Comparison of ENCODE assay signal across 24 cellular contexts in the genomic region with DNA sequence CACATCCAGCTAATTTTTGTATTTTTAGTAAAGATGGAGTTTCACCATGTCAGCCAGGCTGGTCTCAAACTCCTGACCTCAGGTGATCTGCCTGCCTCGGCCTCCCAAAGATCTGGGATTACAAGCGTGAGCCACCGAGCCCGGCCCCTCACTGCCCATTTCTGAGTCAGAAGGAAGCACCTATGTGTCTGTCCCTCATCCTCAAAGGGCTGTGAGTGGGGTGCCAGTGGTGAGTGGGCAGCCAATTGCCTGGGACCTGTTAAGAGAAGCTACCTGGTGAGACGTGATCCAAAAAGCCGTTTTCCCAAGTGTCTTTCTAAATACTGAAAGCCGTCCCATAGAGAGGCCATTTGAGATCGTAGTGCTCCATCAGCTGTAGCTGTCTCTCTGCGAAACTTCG. TPM values are rescaled to one million over a fixed set of nuclear protein-coding genes. Genes with fewer than 3 reads are reported as not detected.
A peak's percentile ranks its signal among the peaks of the same experiment; 100 is the strongest.
DNase-seq lines count a peak whose midpoint lies in the region; ATAC-seq and TF ChIP-seq lines count a peak whose summit lies in the region.
"Had no signal": no experiment of that assay in that cellular context is flagged by ENCODE, and none has a peak within 500 bp of the region (broad histone marks: within the 10 kb centered on the region; RNA-seq: fewer than 3 reads in every experiment).

No MANE protein-coding gene starts in this region.

- H3K4me1 ChIP-seq in HEK293 (ENCODE audit: control insufficient read depth, insufficient read depth, low read length) (no peaks in the 10 kb centered on the region), lower lobe of right lung (no peaks in the 10 kb centered on the region)
- H3K4me1 ChIP-seq: A549, BE2C had no signal

- no peaks in the 10 kb centered on the region for H3K9me3 Mint-ChIP-seq in chondrocyte (ENCODE audit: low read depth)
- H3K9me3 Mint-ChIP-seq: CD4-positive, alpha-beta T cell; GM23338; H9; HFFc6 had no signal

- H3K4me3 ChIP-seq in HEK293 (ENCODE audit: low read depth, low read length): no peak overlapping the region
- H3K4me3 ChIP-seq in lower lobe of right lung: no peak overlapping the region
- H3K4me3 ChIP-seq: A549; BLaER1 treated with 17β-estradiol and CSF1 and Interleukin-3, amounts not matched to agents 10 nM and 100 nM; GM12878; GM23338 had no signal

- H3K36me3 Mint-ChIP-seq in chondrocyte (ENCODE audit: low read depth): peaks cover 33% of the 10 kb centered on the region

- CTCF ChIA-PET in HEK293 (lab: Yijun Ruan, JAX): interaction anchor here (0.7 kb wide), 1 partner anchor 1347 kb away, joined by 3 read pairs; no protein-coding TSS in a partner anchor

- DNase-seq in chondrocyte (ENCODE audit: low spot score): peak; percentile 72
- DNase-seq in lower lobe of right lung: peak; percentile 28
- no peak for DNase-seq in kidney glomerular epithelial cell (lab: John Stamatoyannopoulos, UW)
- no peak for DNase-seq in omental fat pad (ENCODE audit: low spot score)
- DNase-seq: 8988T; ACHN; AML-193; BE2C; CD4-positive, alpha-beta T cell; CD8-positive, alpha-beta memory T cell; DMS 273 treated with DMSO at 0.1 percent for 48 hours; DMS79; EL; GDM1; H9; HFFc6 had no signal

- H3K27ac Mint-ChIP-seq in chondrocyte (ENCODE audit: unreplicated experiment): no peak overlapping the region
- H3K27ac Mint-ChIP-seq: CD4-positive, alpha-beta T cell; CD8-positive, alpha-beta memory T cell; GM23338; H9; HFFc6 had no signal

- H3K4me3 Mint-ChIP-seq in chondrocyte (ENCODE audit: unreplicated experiment): no peak overlapping the region
- H3K4me3 Mint-ChIP-seq: CD14-positive monocyte; CD4-positive, alpha-beta T cell; CD8-positive, alpha-beta memory T cell; GM23338; H9; HFFc6 had no signal

- peak overlapping the region; percentile 11; the same call in 1 of the 2 replicates for H3K27ac ChIP-seq in HEK293 (ENCODE audit: extremely low read depth, low read depth, low read length)
- H3K27ac ChIP-seq in lower lobe of right lung: no peak overlapping the region
- H3K27ac ChIP-seq: A549; BLaER1 treated with 17β-estradiol and CSF1 and Interleukin-3, amounts not matched to agents 10 nM and 100 nM had no signal

- intact Hi-C loops in lower lobe of right lung (cut with DNase I): no loop called here

- H3K36me3 ChIP-seq in HEK293 (ENCODE audit: control insufficient read depth in 2 of 2, insufficient read depth in 1 of 2, low read length in 2 of 2): peaks cover 37 to 93% of the 10 kb centered on the region in 2 experiments
- peaks cover 97% of the 10 kb centered on the region for H3K36me3 ChIP-seq in lower lobe of right lung

- H3K4me1 Mint-ChIP-seq in chondrocyte (ENCODE audit: low read depth): no peaks in the 10 kb centered on the region
- H3K4me1 Mint-ChIP-seq: CD8-positive, alpha-beta memory T cell; GM23338; H9 had no signal

- TF ChIP-seq CTCF in HEK293 (tag by site-specific recombination; IDR thresholded peaks at IDR 0.05) (no peak), chondrocyte (IDR thresholded peaks at IDR 0.05) (no peak), lower lobe of right lung (IDR thresholded peaks at IDR 0.05) (no peak), omental fat pad (IDR thresholded peaks at IDR 0.05) (no peak)

- POLR2A ChIA-PET in HEK293 (lab: Yijun Ruan, JAX): interaction anchor here (0.7 kb wide), 1 partner anchor 80 kb away, joined by 3 read pairs; no protein-coding TSS in a partner anchor

- ATAC-seq in lower lobe of right lung: no peak
- ATAC-seq in HG02981 (IDR thresholded peaks at IDR 0.05; ENCODE audit: unreplicated experiment): no peak
- ATAC-seq in omental fat pad (ENCODE audit: low FRiP score): no peak
- ATAC-seq: A549, GM12878, GM23338, HCT116 had no signal

- H3K27me3 ChIP-seq in lower lobe of right lung (ENCODE audit: low read depth): no peaks in the 10 kb centered on the region
- H3K27me3 ChIP-seq: BE2C; BLaER1 treated with 17β-estradiol and CSF1 and Interleukin-3, amounts not matched to agents 10 nM and 100 nM had no signal

- H3K9me3 ChIP-seq in HEK293 (ENCODE audit: control insufficient read depth, insufficient read depth, low read depth, low read length) (no peaks in the 10 kb centered on the region), lower lobe of right lung (no peaks in the 10 kb centered on the region)
- H3K9me3 ChIP-seq: A549; BE2C; BLaER1 treated with 17β-estradiol and CSF1 and Interleukin-3, amounts not matched to agents 10 nM and 100 nM had no signal

- H3K27me3 Mint-ChIP-seq in chondrocyte (ENCODE audit: low read depth): no peaks in the 10 kb centered on the region
- H3K27me3 Mint-ChIP-seq: CD4-positive, alpha-beta T cell; CD8-positive, alpha-beta memory T cell had no signal

TF ChIP-seq in HEK293, 187 proteins besides CTCF, POLR2A, EP300 and RAD21:
- TF ChIP-seq, protein P1, sequence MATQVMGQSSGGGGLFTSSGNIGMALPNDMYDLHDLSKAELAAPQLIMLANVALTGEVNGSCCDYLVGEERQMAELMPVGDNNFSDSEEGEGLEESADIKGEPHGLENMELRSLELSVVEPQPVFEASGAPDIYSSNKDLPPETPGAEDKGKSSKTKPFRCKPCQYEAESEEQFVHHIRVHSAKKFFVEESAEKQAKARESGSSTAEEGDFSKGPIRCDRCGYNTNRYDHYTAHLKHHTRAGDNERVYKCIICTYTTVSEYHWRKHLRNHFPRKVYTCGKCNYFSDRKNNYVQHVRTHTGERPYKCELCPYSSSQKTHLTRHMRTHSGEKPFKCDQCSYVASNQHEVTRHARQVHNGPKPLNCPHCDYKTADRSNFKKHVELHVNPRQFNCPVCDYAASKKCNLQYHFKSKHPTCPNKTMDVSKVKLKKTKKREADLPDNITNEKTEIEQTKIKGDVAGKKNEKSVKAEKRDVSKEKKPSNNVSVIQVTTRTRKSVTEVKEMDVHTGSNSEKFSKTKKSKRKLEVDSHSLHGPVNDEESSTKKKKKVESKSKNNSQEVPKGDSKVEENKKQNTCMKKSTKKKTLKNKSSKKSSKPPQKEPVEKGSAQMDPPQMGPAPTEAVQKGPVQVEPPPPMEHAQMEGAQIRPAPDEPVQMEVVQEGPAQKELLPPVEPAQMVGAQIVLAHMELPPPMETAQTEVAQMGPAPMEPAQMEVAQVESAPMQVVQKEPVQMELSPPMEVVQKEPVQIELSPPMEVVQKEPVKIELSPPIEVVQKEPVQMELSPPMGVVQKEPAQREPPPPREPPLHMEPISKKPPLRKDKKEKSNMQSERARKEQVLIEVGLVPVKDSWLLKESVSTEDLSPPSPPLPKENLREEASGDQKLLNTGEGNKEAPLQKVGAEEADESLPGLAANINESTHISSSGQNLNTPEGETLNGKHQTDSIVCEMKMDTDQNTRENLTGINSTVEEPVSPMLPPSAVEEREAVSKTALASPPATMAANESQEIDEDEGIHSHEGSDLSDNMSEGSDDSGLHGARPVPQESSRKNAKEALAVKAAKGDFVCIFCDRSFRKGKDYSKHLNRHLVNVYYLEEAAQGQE (tag by site-specific recombination; IDR thresholded peaks at IDR 0.05): no peak
- no peak for TF ChIP-seq ZNF610 (tag by site-specific recombination; IDR thresholded peaks at IDR 0.05; ENCODE audit: borderline replicate concordance)
- TF ChIP-seq, protein P2, sequence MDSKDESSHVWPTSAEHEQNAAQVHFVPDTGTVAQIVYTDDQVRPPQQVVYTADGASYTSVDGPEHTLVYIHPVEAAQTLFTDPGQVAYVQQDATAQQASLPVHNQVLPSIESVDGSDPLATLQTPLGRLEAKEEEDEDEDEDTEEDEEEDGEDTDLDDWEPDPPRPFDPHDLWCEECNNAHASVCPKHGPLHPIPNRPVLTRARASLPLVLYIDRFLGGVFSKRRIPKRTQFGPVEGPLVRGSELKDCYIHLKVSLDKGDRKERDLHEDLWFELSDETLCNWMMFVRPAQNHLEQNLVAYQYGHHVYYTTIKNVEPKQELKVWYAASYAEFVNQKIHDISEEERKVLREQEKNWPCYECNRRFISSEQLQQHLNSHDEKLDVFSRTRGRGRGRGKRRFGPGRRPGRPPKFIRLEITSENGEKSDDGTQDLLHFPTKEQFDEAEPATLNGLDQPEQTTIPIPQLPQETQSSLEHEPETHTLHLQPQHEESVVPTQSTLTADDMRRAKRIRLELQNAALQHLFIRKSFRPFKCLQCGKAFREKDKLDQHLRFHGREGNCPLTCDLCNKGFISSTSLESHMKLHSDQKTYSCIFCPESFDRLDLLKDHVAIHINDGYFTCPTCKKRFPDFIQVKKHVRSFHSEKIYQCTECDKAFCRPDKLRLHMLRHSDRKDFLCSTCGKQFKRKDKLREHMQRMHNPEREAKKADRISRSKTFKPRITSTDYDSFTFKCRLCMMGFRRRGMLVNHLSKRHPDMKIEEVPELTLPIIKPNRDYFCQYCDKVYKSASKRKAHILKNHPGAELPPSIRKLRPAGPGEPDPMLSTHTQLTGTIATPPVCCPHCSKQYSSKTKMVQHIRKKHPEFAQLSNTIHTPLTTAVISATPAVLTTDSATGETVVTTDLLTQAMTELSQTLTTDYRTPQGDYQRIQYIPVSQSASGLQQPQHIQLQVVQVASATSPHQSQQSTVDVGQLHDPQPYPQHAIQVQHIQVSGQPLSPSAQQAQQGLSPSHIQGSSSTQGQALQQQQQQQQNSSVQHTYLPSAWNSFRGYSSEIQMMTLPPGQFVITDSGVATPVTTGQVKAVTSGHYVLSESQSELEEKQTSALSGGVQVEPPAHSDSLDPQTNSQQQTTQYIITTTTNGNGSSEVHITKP (tag by site-specific recombination; IDR thresholded peaks at IDR 0.05): no peak
- TF ChIP-seq ZNF391 (tag by site-specific recombination; IDR thresholded peaks at IDR 0.05; ENCODE audit: borderline replicate concordance, low read depth): no peak
- TF ChIP-seq ZNF202 (tag by site-specific recombination; IDR thresholded peaks at IDR 0.05; ENCODE audit: borderline replicate concordance): no peak

RNA-seq across cellular contexts. Expression of a gene that starts 27.1 kb away (rescaled TPM):
- total RNA-seq in chondrocyte (213 to 234 TPM (median 216 TPM) in 3 replicates), lower lobe of right lung (195 TPM), omental fat pad (100 to 1,000 TPM in 2 of 4 donors, 10 to 100 TPM in 2; 58.8 to 111 (median 93.5) TPM)

RNA-seq across cellular contexts. Expression of a gene that starts 32.4 kb away (rescaled TPM):
- total RNA-seq in chondrocyte (24.5 to 29.0 TPM (median 24.8 TPM) in 3 replicates), lower lobe of right lung (18.1 TPM), omental fat pad (10 to 100 TPM; 19.4 to 47.4 (median 22.0) TPM)

RNA-seq across cellular contexts. Expression of a gene that starts 32.5 kb away (rescaled TPM):
- 3.5 to 5.0 TPM (median 4.0 TPM) in 3 replicates for total RNA-seq in chondrocyte
- total RNA-seq in lower lobe of right lung: 0.32 TPM
- 1 to 10 TPM in 2 of 4 donors, under 1 TPM in 1, not detected in 1; 0.94 to 1.6 (median 1.1) TPM for total RNA-seq in omental fat pad

Comparison
In these comparisons a context has a peak if more than half of its experiments do, and no peak if none do; other contexts are left out.
1. DNase-seq: peak in chondrocyte (single experiment) and lower lobe of right lung (single experiment); none in kidney glomerular epithelial cell (single experiment) and omental fat pad (single experiment).